19 cellular contexts compared by ENCODE assay signal in genomic region chr1:196312739-196313138, GRCh38.
DNase-seq lines count a peak whose midpoint lies in the region; ATAC-seq, FAIRE-seq and TF ChIP-seq lines count a peak whose summit lies in the region.
"Had no signal": no experiment of that assay in that cellular context is flagged by ENCODE, and none has a peak within 500 bp of the region (broad histone marks: within the 10 kb centered on the region; RNA-seq: fewer than 3 reads in every experiment).

No MANE protein-coding gene starts in this region.

- H2BK120ac ChIP-seq in H9 (ENCODE audit: low read depth, low read length, poor library complexity, severe bottlenecking) (no peak overlapping the region), H1 (replicated peaks; ENCODE audit: low read depth, low read length) (no peak overlapping the region), mesendoderm (ENCODE audit: low read depth, low read length) (no peak overlapping the region)

- peaks cover 2 to 15% (median 6%) of the 10 kb centered on the region in 3 experiments; a peak in 5 of 7 replicates for H3K36me3 Mint-ChIP-seq in H9 (ENCODE audit: insufficient read depth in 1 of 3, low read depth in 3 of 3)
- no peaks in the 10 kb centered on the region for H3K36me3 Mint-ChIP-seq in activated T-cell treated with anti-CD3 and anti-CD28 coated beads, Interleukin-2, amount 50 U/mL, for 24 hours (ENCODE audit: low read depth)
- H3K36me3 Mint-ChIP-seq in activated CD8-positive, alpha-beta T cell treated with anti-CD3 and anti-CD28 coated beads for 36 hours (ENCODE audit: low read depth), result no peaks in the 10 kb centered on the region
- H3K36me3 Mint-ChIP-seq: CD4-positive, alpha-beta memory T cell had no signal

- H3K14ac ChIP-seq in H9 (ENCODE audit: insufficient read depth, low read length) (no peak overlapping the region), H1 (ENCODE audit: insufficient read length) (no peak overlapping the region)

- no peak overlapping the region for H2BK20ac ChIP-seq in H9 (ENCODE audit: low read depth, low read length, poor library complexity, severe bottlenecking)
- H2BK20ac ChIP-seq in H1 (ENCODE audit: low read length), result no peak overlapping the region

- H3K36me3 ChIP-seq in H1 (ENCODE audit: control insufficient read depth in 2 of 4, insufficient read depth in 4 of 4, low read length in 3 of 4) (peaks cover 0 to 4% (median 0%) of the 10 kb centered on the region in 4 experiments; a peak in 3 of 8 replicates), mesendoderm (ENCODE audit: control insufficient read depth, insufficient read depth, low read length) (no peaks in the 10 kb centered on the region)

- no peak for TF ChIP-seq EP300 in H1 (IDR thresholded peaks at IDR 0.05; ENCODE audit: borderline replicate concordance in 1 of 2, low read depth in 2 of 2, low read length in 2 of 2)

- H3K27ac ChIP-seq in H9 (ENCODE audit: insufficient read length, low read depth, low read length) (no peak overlapping the region), H1 (ENCODE audit: low read depth, low read length) (no peak overlapping the region), mesendoderm (ENCODE audit: low read depth, low read length) (no peak overlapping the region)
- H3K27ac ChIP-seq: GM23248 had no signal

- POLR2A ChIA-PET in H1 (lab: Charles Lee; ENCODE audit: partially characterized antibody), result no interaction called here
- POLR2A ChIA-PET in activated CD8-positive, alpha-beta T cell treated with anti-CD3 and anti-CD28 coated beads for 36 hours (lab: Charles Lee), result no interaction called here

- H3K4me3 ChIP-seq in H1 (ENCODE audit: extremely low read depth in 1 of 4, insufficient read depth in 2 of 4, low read depth in 3 of 4, low read length in 4 of 4) (no peak overlapping the region), mesendoderm (ENCODE audit: low read length) (no peak overlapping the region)
- H3K4me3 ChIP-seq: GM23248 had no signal

- H2BK15ac ChIP-seq in H9 (ENCODE audit: low read depth, low read length), result no peak overlapping the region
- H2BK15ac ChIP-seq in H1 (ENCODE audit: low read length), result no peak overlapping the region
- no peak overlapping the region for H2BK15ac ChIP-seq in mesendoderm (replicated peaks; ENCODE audit: low read depth)

- H3K4ac ChIP-seq in H9 (ENCODE audit: low read depth, low read length), result no peak overlapping the region
- no peak overlapping the region for H3K4ac ChIP-seq in H1 (replicated peaks; ENCODE audit: insufficient read length, low read depth, low read length)
- H3K4ac ChIP-seq in mesendoderm (ENCODE audit: low read depth, low read length), result no peak overlapping the region

- H2AFZ ChIP-seq in H9 (ENCODE audit: low read length), result no peak overlapping the region
- H2AFZ ChIP-seq in H1 (ENCODE audit: low read length), result no peak overlapping the region
- H2AFZ ChIP-seq: GM23248 had no signal

- H4K8ac ChIP-seq in H9 (replicated peaks; ENCODE audit: insufficient read length, low read depth, low read length), result no peak overlapping the region
- no peak overlapping the region for H4K8ac ChIP-seq in H1 (ENCODE audit: extremely low read depth, insufficient read depth, low read length)
- no peak overlapping the region for H4K8ac ChIP-seq in mesendoderm (ENCODE audit: low read depth, low read length)

- no peak overlapping the region for H3K9ac ChIP-seq in H9 (ENCODE audit: extremely low read depth, insufficient read length, low read length)
- H3K9ac ChIP-seq in H1 (replicated peaks in 1 of 4; ENCODE audit: extremely low read depth in 1 of 4, low read depth in 3 of 4, low read length in 3 of 4), result no peak overlapping the region
- H3K9ac ChIP-seq in mesendoderm (ENCODE audit: low read length), result no peak overlapping the region
- H3K9ac ChIP-seq: GM23248 had no signal

- CTCF ChIA-PET in H1 (lab: Charles Lee; ENCODE audit: partially characterized antibody), result no interaction called here
- CTCF ChIA-PET in activated CD8-positive, alpha-beta T cell treated with anti-CD3 and anti-CD28 coated beads for 36 hours (lab: Charles Lee), result no interaction called here

- peak overlapping the region; percentile 31 to 74 (median 60); a peak in 6 of 7 replicates for H3K27ac Mint-ChIP-seq in H9
- H3K27ac Mint-ChIP-seq in activated T-cell treated with anti-CD3 and anti-CD28 coated beads, Interleukin-2, amount 50 U/mL, for 24 hours, result no peak overlapping the region
- no peak overlapping the region for H3K27ac Mint-ChIP-seq in activated CD8-positive, alpha-beta T cell treated with anti-CD3 and anti-CD28 coated beads for 36 hours
- H3K27ac Mint-ChIP-seq: CD4-positive, alpha-beta memory T cell had no signal

- H4K5ac ChIP-seq in H9 (ENCODE audit: insufficient read length, low read depth, low read length), result no peak overlapping the region
- no peak overlapping the region for H4K5ac ChIP-seq in H1 (ENCODE audit: insufficient read length, low read depth, low read length)
- H4K5ac ChIP-seq in mesendoderm (ENCODE audit: low read length), result no peak overlapping the region

- H4K91ac ChIP-seq in H9 (ENCODE audit: insufficient read length, low read depth, low read length) (no peak overlapping the region), H1 (replicated peaks; ENCODE audit: insufficient read length, low read length) (no peak overlapping the region)

- H3K79me2 ChIP-seq in H9 (ENCODE audit: insufficient read depth, low read length) (no peaks in the 10 kb centered on the region), H1 (ENCODE audit: control insufficient read depth in 1 of 2, insufficient read depth in 2 of 2, low read length in 2 of 2) (no peaks in the 10 kb centered on the region), mesendoderm (ENCODE audit: control insufficient read depth, insufficient read depth, low read length) (no peaks in the 10 kb centered on the region)

- H2BK12ac ChIP-seq in H9 (ENCODE audit: insufficient read length, low read depth, low read length) (no peak overlapping the region), H1 (ENCODE audit: low read depth, low read length) (no peak overlapping the region)

- TF ChIP-seq RAD21 in H1 (IDR thresholded peaks at IDR 0.05 in 1 of 2, conservative IDR thresholded peaks at IDR 0.05 in 1 of 2; ENCODE audit: low read depth in 2 of 2, low read length in 2 of 2), result no peak

- WGBS in H9 (ENCODE audit: extremely low coverage, insufficient read length, low lambda C conversion rate), result no CpG with 5 or more reads among the region's 1 CpG
- WGBS in H1 (ENCODE audit: extremely low coverage in 1 of 2, insufficient coverage in 1 of 2, insufficient read length in 1 of 2, insufficient replicate concordance in 2 of 2, low coverage in 1 of 2, low lambda C conversion rate in 2 of 2, missing lambda C conversion rate in 1 of 2), 2 experiments, result 89% methylated on average over 1 of the region's 1 CpG; no CpG with 5 or more reads in 1 of the 2 experiments
- WGBS in mesendoderm (ENCODE audit: extremely low coverage, insufficient coverage, low lambda C conversion rate), result no CpG with 5 or more reads among the region's 1 CpG

- H3K79me1 ChIP-seq in H9 (ENCODE audit: insufficient read depth, low read depth, low read length, poor library complexity, severe bottlenecking) (no peaks in the 10 kb centered on the region), H1 (ENCODE audit: low read depth, low read length) (no peaks in the 10 kb centered on the region), mesendoderm (ENCODE audit: low read length) (no peaks in the 10 kb centered on the region)

- peaks cover 21 to 24% of the 10 kb centered on the region in 2 experiments for H3K4me1 Mint-ChIP-seq in H9
- no peaks in the 10 kb centered on the region for H3K4me1 Mint-ChIP-seq in activated T-cell treated with anti-CD3 and anti-CD28 coated beads, Interleukin-2, amount 50 U/mL, for 24 hours (ENCODE audit: low read depth)
- no peaks in the 10 kb centered on the region for H3K4me1 Mint-ChIP-seq in activated CD8-positive, alpha-beta T cell treated with anti-CD3 and anti-CD28 coated beads for 36 hours (ENCODE audit: low read depth)
- H3K4me1 Mint-ChIP-seq: CD4-positive, alpha-beta memory T cell had no signal

- no peak for FAIRE-seq in H1 (lab: Jason Lieb, UNC)
- FAIRE-seq: G401.6, GM12892, GM19239, H54 had no signal

- H3K4me1 ChIP-seq in H9 (ENCODE audit: insufficient read depth, low read length), result no peaks in the 10 kb centered on the region
- H3K4me1 ChIP-seq in H1 (replicated peaks in 1 of 4; ENCODE audit: control insufficient read depth in 3 of 4, insufficient read depth in 4 of 4, low read length in 3 of 4), result peaks cover 0 to 3% (median 2%) of the 10 kb centered on the region in 4 experiments; a peak in 4 of 7 replicates
- H3K4me1 ChIP-seq in mesendoderm (ENCODE audit: control insufficient read depth, low read depth, low read length), result peaks cover 2% of the 10 kb centered on the region

- no peak for ATAC-seq in activated CD8-positive, alpha-beta T cell treated with anti-CD3 and anti-CD28 coated beads for 36 hours
- ATAC-seq in HG03108 (IDR thresholded peaks at IDR 0.05; ENCODE audit: unreplicated experiment), result no peak

- no peaks in the 10 kb centered on the region for H3K27me3 Mint-ChIP-seq in H9 (ENCODE audit: low read depth)
- no peaks in the 10 kb centered on the region for H3K27me3 Mint-ChIP-seq in activated T-cell treated with anti-CD3 and anti-CD28 coated beads, Interleukin-2, amount 50 U/mL, for 24 hours
- H3K27me3 Mint-ChIP-seq in activated CD8-positive, alpha-beta T cell treated with anti-CD3 and anti-CD28 coated beads for 36 hours, result no peaks in the 10 kb centered on the region
- H3K27me3 Mint-ChIP-seq: CD4-positive, alpha-beta memory T cell had no signal

- H4K20me1 ChIP-seq in H9 (ENCODE audit: control insufficient read depth, insufficient read depth, insufficient read length) (no peaks in the 10 kb centered on the region), H1 (replicated peaks in 1 of 2; ENCODE audit: control insufficient read depth in 1 of 2, insufficient read depth in 2 of 2, low read length in 2 of 2) (no peaks in the 10 kb centered on the region)

- no peak for DNase-seq in H9
- no peak for DNase-seq in H1 (ENCODE audit: low read depth in 1 of 2, low spot score in 2 of 2)
- DNase-seq in mesendoderm, result peak; percentile 63
- no peak for DNase-seq in glomerular visceral epithelial cell (ENCODE audit: extremely low spot score)
- DNase-seq in activated T-cell treated with anti-CD3 and anti-CD28 coated beads, Interleukin-2, amount 50 U/mL, for 24 hours, result no peak
- no peak for DNase-seq in activated CD8-positive, alpha-beta T cell treated with anti-CD3 and anti-CD28 coated beads for 36 hours
- DNase-seq: C1 segment of cervical spinal cord; Calu3; CD4-positive, alpha-beta memory T cell; COR-L47; DMS153; DND-41; GM23248; HCEC 1CT had no signal

- no peak overlapping the region for H3T11ph ChIP-seq in H9 (ENCODE audit: low read length)

- H3K23me2 ChIP-seq in H9 (ENCODE audit: insufficient read length, low read depth, low read length, poor library complexity, severe bottlenecking), result no peaks in the 10 kb centered on the region
- H3K23me2 ChIP-seq in H1 (ENCODE audit: low read depth, low read length), result no peaks in the 10 kb centered on the region

- TF ChIP-seq CTCF in H9 (conservative IDR thresholded peaks at IDR 0.05) (no peak), H1 (IDR thresholded peaks at IDR 0.05; ENCODE audit: control extremely low read depth in 1 of 3, insufficient read depth in 1 of 3, low read depth in 1 of 3, low read length in 3 of 3) (no peak)
- no peak for TF ChIP-seq CTCF in activated CD8-positive, alpha-beta T cell treated with anti-CD3 and anti-CD28 coated beads for 36 hours (IDR thresholded peaks at IDR 0.05)

- H3K18ac ChIP-seq in H9 (ENCODE audit: insufficient read length, low read depth, low read length), result no peak overlapping the region
- H3K18ac ChIP-seq in H1 (ENCODE audit: extremely low read depth, low read length), result no peak overlapping the region
- H3K18ac ChIP-seq in mesendoderm (ENCODE audit: low read length), result no peak overlapping the region

- H2BK5ac ChIP-seq in H9 (ENCODE audit: insufficient read length, low read length) (no peak overlapping the region), H1 (ENCODE audit: low read depth, low read length) (no peak overlapping the region), mesendoderm (ENCODE audit: low read length) (no peak overlapping the region)

- H3K9me3 ChIP-seq in H9 (ENCODE audit: control insufficient read depth, low read depth, low read length) (no peaks in the 10 kb centered on the region), H1 (ENCODE audit: insufficient read depth in 2 of 2, low read depth in 1 of 2, low read length in 1 of 2) (no peaks in the 10 kb centered on the region)

- H3K27me3 ChIP-seq in H9 (ENCODE audit: insufficient read depth, low read length) (no peaks in the 10 kb centered on the region), H1 (replicated peaks in 1 of 4; ENCODE audit: control insufficient read depth in 3 of 4, extremely low read depth in 1 of 4, insufficient read depth in 3 of 4, low read length in 3 of 4) (no peaks in the 10 kb centered on the region), mesendoderm (ENCODE audit: insufficient read depth, low read length, poor library complexity) (no peaks in the 10 kb centered on the region)

- intact Hi-C loops in activated CD8-positive, alpha-beta T cell treated with anti-CD3 and anti-CD28 coated beads for 36 hours (cut with micrococcal nuclease), result no loop called here

- H3K56ac ChIP-seq in H9 (ENCODE audit: insufficient read length, low read depth, low read length), result no peak overlapping the region
- H3K56ac ChIP-seq in H1 (replicated peaks; ENCODE audit: insufficient read length, low read depth, low read length), result no peak overlapping the region
- H3K56ac ChIP-seq in mesendoderm (ENCODE audit: low read length), result no peak overlapping the region

- H3K4me2 ChIP-seq in H9 (ENCODE audit: insufficient read depth, insufficient read length, low read length), result no peak overlapping the region
- no peak overlapping the region for H3K4me2 ChIP-seq in H1 (ENCODE audit: insufficient read depth in 1 of 2, low read depth in 2 of 2, low read length in 2 of 2)
- H3K4me2 ChIP-seq in mesendoderm (ENCODE audit: low read length), result no peak overlapping the region

- H3K23ac ChIP-seq in H9 (ENCODE audit: insufficient read length, low read depth, low read length) (no peak overlapping the region), H1 (ENCODE audit: insufficient read length) (no peak overlapping the region), mesendoderm (ENCODE audit: low read length) (no peak overlapping the region)

- no peak overlapping the region for H2AK5ac ChIP-seq in H9 (ENCODE audit: insufficient read length, low read length)
- H2AK5ac ChIP-seq in H1 (ENCODE audit: low read depth, low read length), result no peak overlapping the region
- no peak overlapping the region for H2AK5ac ChIP-seq in mesendoderm (ENCODE audit: low read length)

- H3K9me3 Mint-ChIP-seq in H9, result no peaks in the 10 kb centered on the region
- no peaks in the 10 kb centered on the region for H3K9me3 Mint-ChIP-seq in activated T-cell treated with anti-CD3 and anti-CD28 coated beads, Interleukin-2, amount 50 U/mL, for 24 hours
- no peaks in the 10 kb centered on the region for H3K9me3 Mint-ChIP-seq in activated CD8-positive, alpha-beta T cell treated with anti-CD3 and anti-CD28 coated beads for 36 hours
- H3K9me3 Mint-ChIP-seq: CD4-positive, alpha-beta memory T cell had no signal

- H3K4me3 Mint-ChIP-seq in H9, result no peak overlapping the region
- H3K4me3 Mint-ChIP-seq in activated T-cell treated with anti-CD3 and anti-CD28 coated beads, Interleukin-2, amount 50 U/mL, for 24 hours, result no peak overlapping the region
- H3K4me3 Mint-ChIP-seq in activated CD8-positive, alpha-beta T cell treated with anti-CD3 and anti-CD28 coated beads for 36 hours, result no peak overlapping the region
- H3K4me3 Mint-ChIP-seq: CD4-positive, alpha-beta memory T cell had no signal

- TF ChIP-seq POLR2A in H1 (IDR thresholded peaks at IDR 0.05; ENCODE audit: control extremely low read depth in 1 of 2, low read depth in 2 of 2, low read length in 2 of 2), result no peak

Comparison
In these comparisons a context has a peak if more than half of its experiments do, and no peak if none do; other contexts are left out.
1. H3K27ac Mint-ChIP-seq: peak in H9 (3 of 3); none in activated T-cell treated with anti-CD3 and anti-CD28 coated beads, Interleukin-2, amount 50 U/mL, for 24 hours (single experiment) and activated CD8-positive, alpha-beta T cell treated with anti-CD3 and anti-CD28 coated beads for 36 hours (single experiment).